ENCODE assay signal across 1 cellular context in genomic region chr19:4088065-4088679, GRCh38.
TF ChIP-seq lines count a peak whose summit lies in the region.

No MANE protein-coding gene starts in this region.

TF ChIP-seq in HCT116, 20 proteins besides CTCF, POLR2A, EP300 and RAD21:
- TF ChIP-seq POLR2AphosphoS5 (IDR thresholded peaks at IDR 0.05; ENCODE audit: low read depth, low read length) (peak; percentile 45; the same call in 1 of the 2 replicates), EZH2phosphoT487 (IDR thresholded peaks at IDR 0.05; ENCODE audit: borderline replicate concordance) (no peak)
